Comparison of ENCODE assay signal across 17 cellular contexts in the genomic region with DNA sequence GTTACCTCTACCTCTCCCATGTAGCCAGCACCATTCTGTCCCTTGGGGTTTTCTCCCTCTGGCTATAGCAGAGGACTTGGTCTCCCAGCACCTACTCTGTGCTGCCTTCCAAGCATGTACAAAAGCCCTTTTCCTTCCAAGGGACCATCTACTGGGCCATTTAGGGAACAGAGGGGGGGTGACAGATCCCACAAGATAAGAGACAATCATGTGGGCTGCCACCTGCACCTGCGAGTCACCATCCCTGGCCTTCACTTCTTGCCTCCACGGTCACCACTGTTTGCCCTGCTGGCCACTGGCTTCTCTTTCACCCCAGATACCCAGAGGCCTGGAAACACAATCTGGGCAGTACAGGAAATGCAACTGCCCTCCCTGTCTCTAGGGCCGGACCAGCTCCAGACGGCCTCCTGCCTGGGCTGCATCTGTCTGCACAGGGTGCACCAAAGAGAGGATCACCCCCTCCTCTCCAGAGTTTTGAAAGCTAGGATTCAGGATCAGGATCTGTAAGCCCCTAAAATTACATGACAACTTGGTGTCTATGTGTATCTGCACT.
"Had no signal": no experiment of that assay in that cellular context is flagged by ENCODE, and none has a peak within 500 bp of the region (broad histone marks: within the 10 kb centered on the region; RNA-seq: fewer than 3 reads in every experiment).

No MANE protein-coding gene starts in this region.

- H3K27ac ChIP-seq: esophagus squamous epithelium, gastroesophageal sphincter, hepatocyte, neutrophil, right atrium auricular region, sigmoid colon, skin epidermis, suprapubic skin, tibial artery, upper lobe of left lung, vagina had no signal

- H3K36me3 ChIP-seq: esophagus squamous epithelium, gastroesophageal sphincter, neutrophil, right atrium auricular region, sigmoid colon, suprapubic skin, tibial artery, upper lobe of left lung, vagina had no signal

- H3K4me1 ChIP-seq: gastroesophageal sphincter, sigmoid colon, suprapubic skin, tibial artery, upper lobe of left lung, vagina had no signal

- DNase-seq: effector memory CD8-positive, alpha-beta T cell; esophagus squamous epithelium; foreskin fibroblast; mesendoderm; naive B cell; sigmoid colon; stimulated activated CD4-positive, alpha-beta T cell treated with anti-CD3 and anti-CD28 coated beads, Interleukin-12 subunit alpha, Interleukin-12 subunit beta, amount 100 ng/mL, for 4 hours; stimulated activated naive CD4-positive, alpha-beta T cell treated with Interleukin-2 at 50 U/mL for 16 hours; tibial artery; upper lobe of left lung had no signal

- ATAC-seq: effector memory CD8-positive, alpha-beta T cell; gastroesophageal sphincter had no signal

- H3K27me3 ChIP-seq: hepatocyte, right atrium auricular region, upper lobe of left lung, vagina had no signal

- H3K4me3 ChIP-seq: esophagus squamous epithelium, gastroesophageal sphincter, hepatocyte, right atrium auricular region, sigmoid colon, skin epidermis, suprapubic skin, tibial artery, upper lobe of left lung, vagina had no signal

- H3K9me3 ChIP-seq: esophagus squamous epithelium, gastroesophageal sphincter, neutrophil, right atrium auricular region, sigmoid colon, suprapubic skin, tibial artery, upper lobe of left lung, vagina had no signal
